1 cellular context compared by ENCODE assay signal in the genomic region with DNA sequence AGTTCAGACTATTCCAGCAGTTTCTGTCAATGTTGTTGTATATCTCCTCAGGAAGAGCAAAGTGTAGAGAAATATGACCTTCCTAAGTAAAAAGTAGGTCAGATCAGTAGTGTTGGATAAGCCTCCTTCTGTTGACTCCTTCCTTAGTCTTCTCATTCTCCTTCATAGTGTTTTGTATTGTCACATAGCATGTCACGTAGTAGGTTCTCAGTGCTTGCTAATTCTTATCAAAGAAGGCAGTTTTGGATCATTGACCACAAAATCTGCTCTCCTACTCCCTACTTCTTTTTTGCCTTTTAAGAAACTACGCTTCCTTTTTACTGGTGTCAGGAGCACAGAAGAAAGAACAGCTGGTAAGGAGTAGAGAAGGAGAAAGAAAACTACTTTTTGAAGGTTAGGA.
A peak's percentile ranks its signal among the peaks of the same experiment; 100 is the strongest.
TF ChIP-seq lines count a peak whose summit lies in the region.

No MANE protein-coding gene starts in this region.

TF ChIP-seq in K562, 482 proteins besides CTCF, POLR2A, EP300 and RAD21 (continued from another document):
- TF ChIP-seq, protein P1, sequence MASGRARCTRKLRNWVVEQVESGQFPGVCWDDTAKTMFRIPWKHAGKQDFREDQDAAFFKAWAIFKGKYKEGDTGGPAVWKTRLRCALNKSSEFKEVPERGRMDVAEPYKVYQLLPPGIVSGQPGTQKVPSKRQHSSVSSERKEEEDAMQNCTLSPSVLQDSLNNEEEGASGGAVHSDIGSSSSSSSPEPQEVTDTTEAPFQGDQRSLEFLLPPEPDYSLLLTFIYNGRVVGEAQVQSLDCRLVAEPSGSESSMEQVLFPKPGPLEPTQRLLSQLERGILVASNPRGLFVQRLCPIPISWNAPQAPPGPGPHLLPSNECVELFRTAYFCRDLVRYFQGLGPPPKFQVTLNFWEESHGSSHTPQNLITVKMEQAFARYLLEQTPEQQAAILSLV (tag; IDR thresholded peaks at IDR 0.05), result peak; percentile 43; the same call in 1 of the 2 replicates
- TF ChIP-seq TRIM28 (IDR thresholded peaks at IDR 0.05) (no peak), ZNF766 (CRISPR knock-in tag; conservative IDR thresholded peaks at IDR 0.05) (0 out of 2 replicates have a peak, but pooled peaks have one; percentile 0), TEAD1 (CRISPR knock-in tag; IDR thresholded peaks at IDR 0.05) (no peak), PHF8 (IDR thresholded peaks at IDR 0.05; ENCODE audit: borderline replicate concordance, low read length) (no peak), ZKSCAN8 (CRISPR knock-in tag; IDR thresholded peaks at IDR 0.05) (no peak), PTBP1 (IDR thresholded peaks at IDR 0.05; ENCODE audit: low read depth, low read length) (no peak), ZNF444 (CRISPR knock-in tag; IDR thresholded peaks at IDR 0.05) (no peak), RBM22 (IDR thresholded peaks at IDR 0.05; ENCODE audit: low read depth, low read length, poor library complexity, severe bottlenecking) (no peak), HNRNPL (IDR thresholded peaks at IDR 0.05; ENCODE audit: low read depth, low read length) (no peak), TCF7 (IDR thresholded peaks at IDR 0.05; ENCODE audit: borderline replicate concordance) (no peak), SP2 (IDR thresholded peaks at IDR 0.05; ENCODE audit: extremely low read depth, low read depth, low read length, poor library complexity, severe bottlenecking) (no peak), ZKSCAN1 (IDR thresholded peaks at IDR 0.05; ENCODE audit: low read depth, low read length) (peak; percentile 96), NCOA4 (IDR thresholded peaks at IDR 0.05; ENCODE audit: partially characterized antibody) (no peak), TCF3 (CRISPR knock-in tag; IDR thresholded peaks at IDR 0.05) (0 out of 2 replicates have a peak, but pooled peaks have one; percentile 13), DACH1 (IDR thresholded peaks at IDR 0.05; ENCODE audit: partially characterized antibody) (peak; percentile 47)
- TF ChIP-seq, protein P2, sequence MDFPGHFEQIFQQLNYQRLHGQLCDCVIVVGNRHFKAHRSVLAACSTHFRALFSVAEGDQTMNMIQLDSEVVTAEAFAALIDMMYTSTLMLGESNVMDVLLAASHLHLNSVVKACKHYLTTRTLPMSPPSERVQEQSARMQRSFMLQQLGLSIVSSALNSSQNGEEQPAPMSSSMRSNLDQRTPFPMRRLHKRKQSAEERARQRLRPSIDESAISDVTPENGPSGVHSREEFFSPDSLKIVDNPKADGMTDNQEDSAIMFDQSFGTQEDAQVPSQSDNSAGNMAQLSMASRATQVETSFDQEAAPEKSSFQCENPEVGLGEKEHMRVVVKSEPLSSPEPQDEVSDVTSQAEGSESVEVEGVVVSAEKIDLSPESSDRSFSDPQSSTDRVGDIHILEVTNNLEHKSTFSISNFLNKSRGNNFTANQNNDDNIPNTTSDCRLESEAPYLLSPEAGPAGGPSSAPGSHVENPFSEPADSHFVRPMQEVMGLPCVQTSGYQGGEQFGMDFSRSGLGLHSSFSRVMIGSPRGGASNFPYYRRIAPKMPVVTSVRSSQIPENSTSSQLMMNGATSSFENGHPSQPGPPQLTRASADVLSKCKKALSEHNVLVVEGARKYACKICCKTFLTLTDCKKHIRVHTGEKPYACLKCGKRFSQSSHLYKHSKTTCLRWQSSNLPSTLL (IDR thresholded peaks at IDR 0.05), result no peak
- TF ChIP-seq, protein P3, sequence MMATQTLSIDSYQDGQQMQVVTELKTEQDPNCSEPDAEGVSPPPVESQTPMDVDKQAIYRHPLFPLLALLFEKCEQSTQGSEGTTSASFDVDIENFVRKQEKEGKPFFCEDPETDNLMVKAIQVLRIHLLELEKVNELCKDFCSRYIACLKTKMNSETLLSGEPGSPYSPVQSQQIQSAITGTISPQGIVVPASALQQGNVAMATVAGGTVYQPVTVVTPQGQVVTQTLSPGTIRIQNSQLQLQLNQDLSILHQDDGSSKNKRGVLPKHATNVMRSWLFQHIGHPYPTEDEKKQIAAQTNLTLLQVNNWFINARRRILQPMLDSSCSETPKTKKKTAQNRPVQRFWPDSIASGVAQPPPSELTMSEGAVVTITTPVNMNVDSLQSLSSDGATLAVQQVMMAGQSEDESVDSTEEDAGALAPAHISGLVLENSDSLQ (IDR thresholded peaks at IDR 0.05), result no peak
- TF ChIP-seq, protein P4, sequence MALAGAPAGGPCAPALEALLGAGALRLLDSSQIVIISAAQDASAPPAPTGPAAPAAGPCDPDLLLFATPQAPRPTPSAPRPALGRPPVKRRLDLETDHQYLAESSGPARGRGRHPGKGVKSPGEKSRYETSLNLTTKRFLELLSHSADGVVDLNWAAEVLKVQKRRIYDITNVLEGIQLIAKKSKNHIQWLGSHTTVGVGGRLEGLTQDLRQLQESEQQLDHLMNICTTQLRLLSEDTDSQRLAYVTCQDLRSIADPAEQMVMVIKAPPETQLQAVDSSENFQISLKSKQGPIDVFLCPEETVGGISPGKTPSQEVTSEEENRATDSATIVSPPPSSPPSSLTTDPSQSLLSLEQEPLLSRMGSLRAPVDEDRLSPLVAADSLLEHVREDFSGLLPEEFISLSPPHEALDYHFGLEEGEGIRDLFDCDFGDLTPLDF (CRISPR knock-in tag; IDR thresholded peaks at IDR 0.05), result no peak
- TF ChIP-seq, protein P5, sequence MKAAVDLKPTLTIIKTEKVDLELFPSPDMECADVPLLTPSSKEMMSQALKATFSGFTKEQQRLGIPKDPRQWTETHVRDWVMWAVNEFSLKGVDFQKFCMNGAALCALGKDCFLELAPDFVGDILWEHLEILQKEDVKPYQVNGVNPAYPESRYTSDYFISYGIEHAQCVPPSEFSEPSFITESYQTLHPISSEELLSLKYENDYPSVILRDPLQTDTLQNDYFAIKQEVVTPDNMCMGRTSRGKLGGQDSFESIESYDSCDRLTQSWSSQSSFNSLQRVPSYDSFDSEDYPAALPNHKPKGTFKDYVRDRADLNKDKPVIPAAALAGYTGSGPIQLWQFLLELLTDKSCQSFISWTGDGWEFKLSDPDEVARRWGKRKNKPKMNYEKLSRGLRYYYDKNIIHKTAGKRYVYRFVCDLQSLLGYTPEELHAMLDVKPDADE (conservative IDR thresholded peaks at IDR 0.05; ENCODE audit: control insufficient read depth, low read depth, low read length), result no peak
